Comparison of ENCODE assay signal across 10 cellular contexts in genomic region chrX:40733691-40734090, GRCh38. TPM values are rescaled to one million over a fixed set of nuclear protein-coding genes. Genes with fewer than 3 reads are reported as not detected.
DNase-seq lines count a peak whose midpoint lies in the region; ATAC-seq and TF ChIP-seq lines count a peak whose summit lies in the region.
"Had no signal": no experiment of that assay in that cellular context is flagged by ENCODE, and none has a peak within 500 bp of the region (broad histone marks: within the 10 kb centered on the region; RNA-seq: fewer than 3 reads in every experiment).

No MANE protein-coding gene starts in this region.

- no peak for TF ChIP-seq CTCF in DND-41 (IDR thresholded peaks at IDR 0.05; ENCODE audit: borderline replicate concordance, extremely low read depth, low read length, poor library complexity, severe bottlenecking)
- no peak for TF ChIP-seq CTCF in MM.1S (IDR thresholded peaks at IDR 0.05; ENCODE audit: low read length)
- no peak for TF ChIP-seq CTCF in neural crest cell (conservative IDR thresholded peaks at IDR 0.05)

- H3K4me1 Mint-ChIP-seq in neural crest cell, result peaks cover 37% of the 10 kb centered on the region

- peak overlapping the region in 1 of 2 experiments; percentile 66; a peak in 2 of 4 replicates for H3K4me3 ChIP-seq in DND-41 (ENCODE audit: low read depth in 1 of 2, low read length in 2 of 2)
- peak overlapping the region; percentile 80 for H3K4me3 ChIP-seq in MM.1S (ENCODE audit: low read length)
- peak overlapping the region; percentile 72 to 79 for H3K4me3 ChIP-seq in duodenal mucosa (ENCODE audit: low read depth in 1 of 2, low read length in 2 of 2)

- no peak overlapping the region for H2AFZ ChIP-seq in DND-41 (ENCODE audit: low read depth, low read length)
- H2AFZ ChIP-seq in MM.1S (ENCODE audit: low read length), result no peak overlapping the region

- H3K27ac ChIP-seq in DND-41 (ENCODE audit: low read length) (no peak overlapping the region), MM.1S (ENCODE audit: low read length) (no peak overlapping the region), duodenal mucosa (ENCODE audit: low read depth, low read length) (no peak overlapping the region)

- H3K9me2 ChIP-seq in MM.1S (replicated peaks; ENCODE audit: insufficient read depth, low read length), result no peaks in the 10 kb centered on the region

- H3K79me2 ChIP-seq in DND-41 (ENCODE audit: insufficient read depth, low read length) (peaks cover 75% of the 10 kb centered on the region), MM.1S (ENCODE audit: low read length) (peaks cover 62% of the 10 kb centered on the region)

- H3K4me2 ChIP-seq in DND-41 (ENCODE audit: insufficient read depth, low read length), result peak overlapping the region; percentile 74
- peak overlapping the region; percentile 79 for H3K4me2 ChIP-seq in MM.1S (ENCODE audit: low read depth, low read length)

- H3K4me1 ChIP-seq in DND-41 (ENCODE audit: insufficient read depth, low read length) (peaks cover 35% of the 10 kb centered on the region), MM.1S (ENCODE audit: low read length) (peaks cover 5% of the 10 kb centered on the region; the same call in 1 of the 2 replicates), duodenal mucosa (ENCODE audit: control insufficient read depth in 1 of 2, insufficient read depth in 2 of 2, low read length in 2 of 2) (peaks cover 9 to 10% of the 10 kb centered on the region in 2 donors)

- H4K20me1 ChIP-seq in DND-41 (ENCODE audit: insufficient read depth, low read length) (no peaks in the 10 kb centered on the region; the same call in 1 of the 2 replicates), MM.1S (ENCODE audit: insufficient read depth, low read length) (no peaks in the 10 kb centered on the region)

- peaks cover 12% of the 10 kb centered on the region; the same call in 1 of the 2 replicates for H3F3A ChIP-seq in MM.1S (ENCODE audit: insufficient read depth, low read length)

- H3K27me3 ChIP-seq in DND-41 (ENCODE audit: insufficient read depth, low read length, poor library complexity) (no peaks in the 10 kb centered on the region), MM.1S (replicated peaks; ENCODE audit: insufficient read depth, low read length) (no peaks in the 10 kb centered on the region), duodenal mucosa (ENCODE audit: control insufficient read depth in 1 of 2, insufficient read depth in 2 of 2, low read length in 2 of 2) (no peaks in the 10 kb centered on the region)
- H3K27me3 ChIP-seq: neutrophil had no signal

- peak overlapping the region; percentile 5 for H3K27ac Mint-ChIP-seq in neural crest cell (ENCODE audit: unreplicated experiment)

- H3K36me3 Mint-ChIP-seq in neural crest cell (ENCODE audit: low read depth), result no peaks in the 10 kb centered on the region

- peak overlapping the region; percentile 94 for H3K4me3 Mint-ChIP-seq in neural crest cell

- H3K9me3 Mint-ChIP-seq in neural crest cell, result no peaks in the 10 kb centered on the region

- H3K9ac ChIP-seq in DND-41 (ENCODE audit: low read depth, low read length), result peak overlapping the region; percentile 76
- H3K9ac ChIP-seq in MM.1S (ENCODE audit: low read length), result no peak overlapping the region
- H3K9ac ChIP-seq in duodenal mucosa (ENCODE audit: low read depth in 1 of 2, low read length in 2 of 2), result no peak overlapping the region

- no peak for ATAC-seq in DND-41 (ENCODE audit: insufficient read depth, low read depth)
- ATAC-seq in HG03139 (IDR thresholded peaks at IDR 0.05; ENCODE audit: unreplicated experiment), result no peak

- H3K9me3 ChIP-seq in DND-41 (ENCODE audit: insufficient read depth, low read length, severe bottlenecking) (no peaks in the 10 kb centered on the region), MM.1S (replicated peaks; ENCODE audit: insufficient read depth, low read length) (no peaks in the 10 kb centered on the region), duodenal mucosa (ENCODE audit: control insufficient read depth in 1 of 2, low read length in 2 of 2) (no peaks in the 10 kb centered on the region)
- H3K9me3 ChIP-seq: neutrophil had no signal

- H3K36me3 ChIP-seq in DND-41 (ENCODE audit: insufficient read depth, low read length) (no peaks in the 10 kb centered on the region), MM.1S (replicated peaks; ENCODE audit: insufficient read depth, low read length) (no peaks in the 10 kb centered on the region), duodenal mucosa (ENCODE audit: control insufficient read depth in 1 of 2, insufficient read depth in 2 of 2, low read length in 2 of 2) (no peaks in the 10 kb centered on the region)
- H3K36me3 ChIP-seq: neutrophil had no signal

- H3K27me3 Mint-ChIP-seq in neural crest cell (ENCODE audit: low read depth), result no peaks in the 10 kb centered on the region

- no peak for DNase-seq in DND-41
- no peak for DNase-seq in MM.1S
- no peak for DNase-seq in neural crest cell (ENCODE audit: low read depth, low spot score)
- DNase-seq in stimulated activated CD4-positive, alpha-beta T cell treated with anti-CD3 and anti-CD28 coated beads, Interleukin-2, amount 100 ng/mL, for 48 hours, result no peak
- DNase-seq in NCI-H1105 (lab: John Stamatoyannopoulos, UW), result no peak
- no peak for DNase-seq in pons (ENCODE audit: low spot score)
- DNase-seq: NK-92 treated with Interleukin-12 subunit alpha and Interleukin-12 subunit beta, amount 100 ng/mL, for 24 hours had no signal

RNA-seq across cellular contexts. Expression of gene MED14, which starts 1.7 kb away (rescaled TPM):
- 52.7 and 55.5 TPM in 2 replicates for total RNA-seq in neural crest cell
